ENCODE assay signal across 8 cellular contexts in the genomic region with DNA sequence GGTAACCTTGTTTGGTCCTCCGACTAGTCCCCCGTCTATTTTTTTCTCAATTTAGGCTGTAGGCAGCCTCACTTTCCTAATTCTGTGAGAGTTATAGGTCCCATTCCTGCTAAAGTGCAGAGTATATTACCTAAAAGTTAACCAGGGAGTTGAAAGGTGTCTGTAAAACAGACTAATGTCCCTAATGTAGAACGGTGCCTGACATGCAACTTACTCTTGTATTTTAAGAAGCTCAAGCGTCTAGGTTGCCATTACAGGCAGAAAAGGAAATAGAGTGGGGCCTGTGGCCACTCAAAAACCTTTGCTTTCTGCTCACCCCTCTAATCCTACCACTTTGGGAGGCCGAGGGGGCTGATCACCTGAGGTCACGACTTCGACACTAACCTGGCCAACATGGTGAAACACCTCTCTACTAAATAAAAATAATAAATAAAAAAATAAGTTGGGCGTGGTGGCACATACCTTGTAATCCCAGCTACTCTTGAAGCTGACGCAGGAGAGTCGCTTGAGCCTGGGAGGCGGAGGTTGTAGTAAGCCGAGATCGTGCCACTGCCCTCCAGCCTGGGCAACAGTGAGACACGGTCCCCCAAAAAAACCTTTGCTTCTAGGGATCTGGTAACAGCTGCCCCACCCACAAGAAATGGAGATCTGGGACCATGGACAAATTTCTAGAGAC. TPM values are rescaled to one million over a fixed set of nuclear protein-coding genes. Genes with fewer than 3 reads are reported as not detected.
DNase-seq lines count a peak whose midpoint lies in the region; ATAC-seq and TF ChIP-seq lines count a peak whose summit lies in the region.

No MANE protein-coding gene starts in this region.

- H3K56ac ChIP-seq in H9 (ENCODE audit: insufficient read length, low read depth, low read length), result no peak overlapping the region

- H2BK5ac ChIP-seq in H9 (ENCODE audit: insufficient read length, low read length), result no peak overlapping the region

- H3K4me2 ChIP-seq in H9 (ENCODE audit: insufficient read depth, insufficient read length, low read length), result peak overlapping the region; percentile 77

- POLR2A ChIA-PET in AG04449 (lab: Yijun Ruan, JAX), result interaction anchor here (0.8 to 6.3 kb wide), 19 partner anchors 11 to 1747 kb away, joined by 3 to 293 read pairs (median 9); a partner anchor contains a TSS
- POLR2A ChIA-PET in naive thymus-derived CD4-positive, alpha-beta T cell (lab: Charles Lee), result interaction anchor here (0.6 to 12.4 kb wide), 48 partner anchors 8 to 1768 kb away, joined by 3 to 2532 read pairs (median 38); partner anchors contain the start of genes HFE and HMGN4

- peak overlapping the region; percentile 83 for H3K18ac ChIP-seq in H9 (ENCODE audit: insufficient read length, low read depth, low read length)

- H3T11ph ChIP-seq in H9 (ENCODE audit: low read length), result no peak overlapping the region

- in situ Hi-C loops in SK-MEL-5 (cut with HindIII; ENCODE audit: low pct_unique_long_range_greater_than_20kb, low sequenced_read_pairs), result no loop called here

- no peak overlapping the region for H2BK12ac ChIP-seq in H9 (ENCODE audit: insufficient read length, low read depth, low read length)

- peak overlapping the region; percentile 97; the same call in 1 of the 2 replicates for H3K14ac ChIP-seq in H9 (ENCODE audit: insufficient read depth, low read length)

- H3K27me3 Mint-ChIP-seq in H9 (ENCODE audit: low read depth), result peaks cover 8% of the 10 kb centered on the region; the same call in 1 of the 2 replicates
- peaks cover 0 to 21% (median 0%) of the 10 kb centered on the region in 5 donors for H3K27me3 Mint-ChIP-seq in naive thymus-derived CD4-positive, alpha-beta T cell

- DNase-seq in AG04449 (ENCODE audit: low read depth, low spot score), result no peak
- no peak for DNase-seq in H9
- DNase-seq in SK-MEL-5 (ENCODE audit: low read depth, low spot score), result peak; percentile 37
- peak; percentile 33 for DNase-seq in dermis blood vessel endothelial cell
- DNase-seq in naive thymus-derived CD4-positive, alpha-beta T cell, result peak in 7 of 9 donors; percentile 28 to 51 (median 36)
- no peak for DNase-seq in NCI-H2081 treated with DMSO at 0.1 percent for 48 hours (lab: John Stamatoyannopoulos, UW)
- DNase-seq in GF-D8 (lab: John Stamatoyannopoulos, UW), result no peak

- H3K4me3 ChIP-seq in AG04449 (ENCODE audit: low read depth, low read length), result peak overlapping the region; percentile 87
- peak overlapping the region; percentile 94 for H3K4me3 ChIP-seq in naive thymus-derived CD4-positive, alpha-beta T cell (ENCODE audit: low read length)

- H3K4me1 Mint-ChIP-seq in H9, result peaks cover 27 to 35% of the 10 kb centered on the region in 2 experiments
- H3K4me1 Mint-ChIP-seq in naive thymus-derived CD4-positive, alpha-beta T cell, result peaks cover 28 to 66% (median 50%) of the 10 kb centered on the region in 7 donors

- TF ChIP-seq CTCF in AG04449 (IDR thresholded peaks at IDR 0.05; ENCODE audit: insufficient read depth, low read length, missing control alignments) (no peak), H9 (conservative IDR thresholded peaks at IDR 0.05) (no peak)

- H3K23ac ChIP-seq in H9 (ENCODE audit: insufficient read length, low read depth, low read length), result no peak overlapping the region

- peaks cover 6 to 17% (median 9%) of the 10 kb centered on the region in 3 experiments for H3K36me3 Mint-ChIP-seq in H9 (ENCODE audit: insufficient read depth in 1 of 3, low read depth in 3 of 3)
- H3K36me3 Mint-ChIP-seq in naive thymus-derived CD4-positive, alpha-beta T cell, result peaks cover 8 to 59% (median 34%) of the 10 kb centered on the region in 5 donors

- peak overlapping the region; percentile 98 to 100 (median 100); a peak in 6 of 7 replicates for H3K27ac Mint-ChIP-seq in H9
- H3K27ac Mint-ChIP-seq in naive thymus-derived CD4-positive, alpha-beta T cell, result peak overlapping the region; percentile 97 to 100 (median 99)

- no peak overlapping the region for H4K5ac ChIP-seq in H9 (ENCODE audit: insufficient read length, low read depth, low read length)

- peaks cover 6% of the 10 kb centered on the region; the same call in 1 of the 2 replicates for H3K79me2 ChIP-seq in H9 (ENCODE audit: insufficient read depth, low read length)

- H3K9ac ChIP-seq in H9 (ENCODE audit: extremely low read depth, insufficient read length, low read length), result peak overlapping the region; percentile 99

- intact Hi-C loops in naive thymus-derived CD4-positive, alpha-beta T cell (cut with micrococcal nuclease), result loop anchor here in 1 of 2 donors (2.0 kb wide), 1 partner anchor 1354 kb away; no protein-coding TSS in a partner anchor

- H3K27me3 ChIP-seq in H9 (ENCODE audit: insufficient read depth, low read length), result no peaks in the 10 kb centered on the region
- no peaks in the 10 kb centered on the region for H3K27me3 ChIP-seq in naive thymus-derived CD4-positive, alpha-beta T cell (ENCODE audit: control insufficient read depth in 2 of 2, insufficient read depth in 2 of 2, low read length in 2 of 2)

- no peak overlapping the region for H2AFZ ChIP-seq in H9 (ENCODE audit: low read length)

- H3K23me2 ChIP-seq in H9 (ENCODE audit: insufficient read length, low read depth, low read length, poor library complexity, severe bottlenecking), result peaks cover 9% of the 10 kb centered on the region

- H3K27ac ChIP-seq in H9 (ENCODE audit: insufficient read length, low read depth, low read length), result peak overlapping the region; percentile 68
- peak overlapping the region; percentile 86 for H3K27ac ChIP-seq in naive thymus-derived CD4-positive, alpha-beta T cell (ENCODE audit: low read depth, low read length)

- no peak overlapping the region for H2BK20ac ChIP-seq in H9 (ENCODE audit: low read depth, low read length, poor library complexity, severe bottlenecking)

- no peaks in the 10 kb centered on the region for H3K9me3 ChIP-seq in H9 (ENCODE audit: control insufficient read depth, low read depth, low read length)
- H3K9me3 ChIP-seq in naive thymus-derived CD4-positive, alpha-beta T cell (ENCODE audit: control insufficient read depth in 2 of 3, low read length in 3 of 3), result no peaks in the 10 kb centered on the region

- H3K9me3 Mint-ChIP-seq in H9, result peaks cover 3 to 7% of the 10 kb centered on the region in 2 experiments
- H3K9me3 Mint-ChIP-seq in naive thymus-derived CD4-positive, alpha-beta T cell, result peaks cover 0 to 30% (median 0%) of the 10 kb centered on the region in 11 donors

- H3K4ac ChIP-seq in H9 (ENCODE audit: low read depth, low read length), result no peak overlapping the region

- CTCF ChIA-PET in AG04449 (lab: Yijun Ruan, JAX), result interaction anchor here (1.1 to 2.4 kb wide), 4 partner anchors 8 to 99 kb away, joined by 3 to 10 read pairs (median 5); no protein-coding TSS in a partner anchor
- CTCF ChIA-PET in naive thymus-derived CD4-positive, alpha-beta T cell (lab: Charles Lee), result interaction anchor here (0.8 to 4.8 kb wide), 5 partner anchors 8 to 74 kb away, joined by 3 to 70 read pairs (median 4); a partner anchor contains a TSS

- ATAC-seq in naive thymus-derived CD4-positive, alpha-beta T cell, result no peak
- ATAC-seq in GM18519 (IDR thresholded peaks at IDR 0.05; ENCODE audit: low FRiP score, unreplicated experiment), result no peak

- no peaks in the 10 kb centered on the region for H3K4me1 ChIP-seq in H9 (ENCODE audit: insufficient read depth, low read length)
- H3K4me1 ChIP-seq in naive thymus-derived CD4-positive, alpha-beta T cell (ENCODE audit: control insufficient read depth in 2 of 2, insufficient read depth in 2 of 2, low read length in 2 of 2), result peaks cover 22 to 23% of the 10 kb centered on the region in 2 donors

- peaks cover 0 to 13% (median 0%) of the 10 kb centered on the region in 3 experiments for H3K36me3 ChIP-seq in naive thymus-derived CD4-positive, alpha-beta T cell (ENCODE audit: control insufficient read depth in 2 of 3, insufficient read depth in 3 of 3, low read length in 3 of 3)

- no peak overlapping the region for H2AK5ac ChIP-seq in H9 (ENCODE audit: insufficient read length, low read length)

- no CpG with 5 or more reads among the region's 14 CpGs for WGBS in H9 (ENCODE audit: extremely low coverage, insufficient read length, low lambda C conversion rate)

- no peak overlapping the region for H2BK120ac ChIP-seq in H9 (ENCODE audit: low read depth, low read length, poor library complexity, severe bottlenecking)

- no peaks in the 10 kb centered on the region for H3K79me1 ChIP-seq in H9 (ENCODE audit: insufficient read depth, low read depth, low read length, poor library complexity, severe bottlenecking)

- H4K8ac ChIP-seq in H9 (replicated peaks; ENCODE audit: insufficient read length, low read depth, low read length), result no peak overlapping the region

- H4K91ac ChIP-seq in H9 (ENCODE audit: insufficient read length, low read depth, low read length), result no peak overlapping the region

- no peaks in the 10 kb centered on the region for H4K20me1 ChIP-seq in H9 (ENCODE audit: control insufficient read depth, insufficient read depth, insufficient read length)

- H2BK15ac ChIP-seq in H9 (ENCODE audit: low read depth, low read length), result no peak overlapping the region

- peak overlapping the region; percentile 99 to 100 for H3K4me3 Mint-ChIP-seq in H9
- peak overlapping the region; percentile 92 to 100 (median 98) for H3K4me3 Mint-ChIP-seq in naive thymus-derived CD4-positive, alpha-beta T cell

RNA-seq across cellular contexts. Expression of gene HFE, which starts 37.9 kb away (rescaled TPM):
- total RNA-seq in H9 (2021), result 0.29 and 0.98 TPM in 2 replicates
- total RNA-seq in SK-MEL-5 (2014; rRNA removed; shearing (Covaris generic)), result 15.8 and 16.1 TPM in 2 replicates
- polyA plus RNA-seq in SK-MEL-5 (2015; cell fraction: cytosol; rRNA removed), result 16.0 and 25.4 TPM in 2 replicates
- 22.9 and 27.6 TPM in 2 replicates for polyA plus RNA-seq in SK-MEL-5 (2015; cell fraction: nucleus; rRNA removed)
- 2.2 and 6.2 TPM in 2 replicates for total RNA-seq in dermis blood vessel endothelial cell
- total RNA-seq in naive thymus-derived CD4-positive, alpha-beta T cell, result 1 to 10 TPM; 1.5 to 4.6 (median 2.5) TPM
- under 1 TPM; 0.65 to 0.85 TPM for polyA plus RNA-seq in naive thymus-derived CD4-positive, alpha-beta T cell

Comparison
In these comparisons a context has a peak if more than half of its experiments do, and no peak if none do; other contexts are left out.
1. DNase-seq: peak in SK-MEL-5 (single experiment), dermis blood vessel endothelial cell (single experiment) and naive thymus-derived CD4-positive, alpha-beta T cell (7 of 9); none in AG04449 (single experiment), H9 (single experiment), NCI-H2081 treated with DMSO at 0.1 percent for 48 hours (single experiment) and GF-D8 (single experiment).